In the genomic region with DNA sequence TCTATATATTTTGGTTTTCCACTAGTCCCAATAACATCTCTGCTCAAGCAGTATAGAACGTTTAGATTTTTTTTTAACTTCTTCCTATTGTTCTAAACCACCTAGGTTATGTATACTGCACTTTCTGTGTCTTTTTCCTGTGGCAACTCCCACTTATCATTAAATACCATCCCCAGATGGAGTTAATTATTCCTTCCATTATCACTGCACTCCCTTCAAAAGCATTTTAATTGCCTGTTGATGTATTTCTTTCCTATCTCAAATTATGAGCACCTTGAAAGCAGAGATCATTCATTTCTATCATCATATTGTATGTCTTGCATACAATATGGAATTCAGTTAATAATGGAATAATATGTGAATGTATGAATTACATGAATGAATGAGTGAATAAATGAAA, we compare ENCODE assay signal across 5 cellular contexts.
"Had no signal": no experiment of that assay in that cellular context is flagged by ENCODE, and none has a peak within 500 bp of the region (broad histone marks: within the 10 kb centered on the region; RNA-seq: fewer than 3 reads in every experiment).

No MANE protein-coding gene starts in this region.

- H2AFZ ChIP-seq: GM23248 had no signal

- H3K9me3 ChIP-seq: HAP-1 had no signal

- H3K4me3 ChIP-seq: GM23248, HAP-1 had no signal

- DNase-seq: GM23248, GOT3, H7, KBM-7 had no signal

- H3K9ac ChIP-seq: GM23248 had no signal

- H3K27ac ChIP-seq: GM23248 had no signal

- H3K36me3 ChIP-seq: HAP-1 had no signal
